28 cellular contexts compared by ENCODE assay signal in the genomic region with DNA sequence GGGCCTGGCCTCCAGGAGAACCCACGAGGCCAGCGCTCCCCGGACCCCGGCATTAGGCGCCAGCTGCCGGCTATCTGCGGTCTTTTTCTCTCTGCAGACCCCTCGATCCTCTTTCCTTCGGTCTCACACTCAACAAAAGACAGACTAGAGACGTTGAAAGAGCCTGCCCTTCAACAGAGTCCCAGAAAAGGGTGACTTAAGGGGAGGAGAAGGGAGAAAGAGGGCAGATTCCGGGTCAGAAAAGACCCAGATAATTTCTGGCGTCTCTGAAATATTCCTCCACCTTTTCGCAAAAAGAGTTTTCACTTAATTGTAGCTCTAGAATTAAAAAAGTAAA. TPM values are rescaled to one million over a fixed set of nuclear protein-coding genes. Genes with fewer than 3 reads are reported as not detected.
DNase-seq lines count a peak whose midpoint lies in the region; ATAC-seq, FAIRE-seq and TF ChIP-seq lines count a peak whose summit lies in the region.
"Had no signal": no experiment of that assay in that cellular context is flagged by ENCODE, and none has a peak within 500 bp of the region (broad histone marks: within the 10 kb centered on the region; RNA-seq: fewer than 3 reads in every experiment).

No MANE protein-coding gene starts in this region.

- H3K79me1 ChIP-seq in trophoblast cell (ENCODE audit: low read length) = peaks cover 86% of the 10 kb centered on the region

- H3K9me3 ChIP-seq in AG04450 (ENCODE audit: control insufficient read depth, insufficient read depth, low read length) = no peaks in the 10 kb centered on the region; the same call in 1 of the 2 replicates
- H3K9me3 ChIP-seq in RWPE2 (ENCODE audit: severe bottlenecking) = no peaks in the 10 kb centered on the region
- H3K9me3 ChIP-seq in iPS-15b (ENCODE audit: control insufficient read depth, insufficient read depth, low read length) = no peaks in the 10 kb centered on the region
- H3K9me3 ChIP-seq in trophoblast cell (ENCODE audit: insufficient read depth, low read depth, low read length) = no peaks in the 10 kb centered on the region
- H3K9me3 ChIP-seq: colonic mucosa, gastroesophageal sphincter, left lung, mucosa of descending colon, suprapubic skin had no signal

- peak overlapping the region; percentile 70 for H4K12ac ChIP-seq in trophoblast cell (ENCODE audit: low read depth, low read length)

- FAIRE-seq in D721Med (lab: Jason Lieb, UNC) = no peak
- FAIRE-seq: A204.1 had no signal

- H3K23ac ChIP-seq in trophoblast cell (ENCODE audit: low read length) = no peak overlapping the region

- POLR2A ChIA-PET in AG04450 (lab: Yijun Ruan, JAX) = interaction anchor here (0.8 to 4.8 kb wide), 3 partner anchors 14 to 126 kb away, joined by 3 to 138 read pairs (median 6); no protein-coding TSS in a partner anchor

- peaks cover 65% of the 10 kb centered on the region for H3K79me2 ChIP-seq in trophoblast cell (ENCODE audit: control insufficient read depth, insufficient read depth, low read length, poor library complexity)

- peak overlapping the region; percentile 37 for H3K14ac ChIP-seq in trophoblast cell (ENCODE audit: low read length)

- peak overlapping the region; percentile 2 for H2AFZ ChIP-seq in trophoblast cell (ENCODE audit: insufficient read depth, low read length, poor library complexity)

- TF ChIP-seq CTCF in AG04450 (IDR thresholded peaks at IDR 0.05; ENCODE audit: low read depth, low read length) = no peak
- TF ChIP-seq CTCF in RWPE2 (IDR thresholded peaks at IDR 0.05; ENCODE audit: poor library complexity, severe bottlenecking) = no peak
- TF ChIP-seq CTCF in D721Med (IDR thresholded peaks at IDR 0.05; ENCODE audit: insufficient read depth, missing control alignments) = no peak

- peak overlapping the region; percentile 97 for H2BK120ac ChIP-seq in trophoblast cell (ENCODE audit: insufficient read depth, low read length, poor library complexity)

- H4K8ac ChIP-seq in trophoblast cell (ENCODE audit: low read depth, low read length) = peak overlapping the region; percentile 87

- H3K4me2 ChIP-seq in trophoblast cell (ENCODE audit: low read length) = peak overlapping the region; percentile 40

- H3K36me3 ChIP-seq in RWPE2 (ENCODE audit: low read depth) (peaks cover 2% of the 10 kb centered on the region; the same call in 1 of the 2 replicates), iPS-15b (ENCODE audit: control insufficient read depth, insufficient read depth, low read length) (no peaks in the 10 kb centered on the region), trophoblast cell (ENCODE audit: control insufficient read depth in 1 of 2, insufficient read depth in 2 of 2, low read length in 2 of 2) (no peaks in the 10 kb centered on the region)
- H3K36me3 ChIP-seq: cardiac muscle cell, colonic mucosa, gastroesophageal sphincter, left lung, suprapubic skin had no signal

- H3K4me3 ChIP-seq in AG04450 (ENCODE audit: low read depth, low read length) (no peak overlapping the region), RWPE2 (ENCODE audit: severe bottlenecking) (no peak overlapping the region), iPS-15b (ENCODE audit: low read depth, low read length) (peak overlapping the region; percentile 2), trophoblast cell (ENCODE audit: low read depth, low read length) (no peak overlapping the region)
- H3K4me3 ChIP-seq: cardiac muscle cell, colonic mucosa, gastroesophageal sphincter, left lung, mucosa of descending colon, suprapubic skin had no signal

- H2BK5ac ChIP-seq in trophoblast cell (ENCODE audit: low read depth, low read length, poor library complexity) = peak overlapping the region; percentile 93

- peak overlapping the region; percentile 55 for H2BK12ac ChIP-seq in trophoblast cell (ENCODE audit: low read length)

- H3K4me1 ChIP-seq in RWPE2 (ENCODE audit: insufficient read depth, poor library complexity, severe bottlenecking) (peaks cover 39% of the 10 kb centered on the region), iPS-15b (ENCODE audit: control insufficient read depth, insufficient read depth, low read length) (peaks cover 3% of the 10 kb centered on the region), trophoblast cell (ENCODE audit: control insufficient read depth in 1 of 2, insufficient read depth in 2 of 2, low read length in 2 of 2) (peaks cover 49 to 52% of the 10 kb centered on the region in 2 experiments)
- H3K4me1 ChIP-seq: colonic mucosa had no signal

- H3K9ac ChIP-seq in iPS-15b (ENCODE audit: low read depth, low read length) = no peak overlapping the region
- H3K9ac ChIP-seq in trophoblast cell (ENCODE audit: low read length) = peak overlapping the region; percentile 11

- WGBS in trophoblast cell (ENCODE audit: extremely low coverage, insufficient coverage, insufficient read length) = no CpG with 5 or more reads among the region's 13 CpGs

- H3K27me3 ChIP-seq in AG04450 (ENCODE audit: control insufficient read depth, insufficient read depth, low read length) (no peaks in the 10 kb centered on the region), RWPE2 (ENCODE audit: insufficient read depth, poor library complexity, severe bottlenecking) (no peaks in the 10 kb centered on the region), iPS-15b (ENCODE audit: control insufficient read depth, insufficient read depth, low read length) (peaks cover 91% of the 10 kb centered on the region), trophoblast cell (ENCODE audit: insufficient read depth, low read length) (no peaks in the 10 kb centered on the region)

- peak overlapping the region; percentile 32 for H3K18ac ChIP-seq in trophoblast cell (ENCODE audit: low read length)

- DNase-seq in AG04450 (ENCODE audit: low read depth, low spot score) (no peak), RWPE2 (ENCODE audit: low spot score) (no peak), trophoblast cell (no peak), GDM1 (lab: John Stamatoyannopoulos, UW) (no peak), D721Med (ENCODE audit: insufficient read length, low spot score) (no peak), AG08395 (ENCODE audit: low spot score) (no peak)
- DNase-seq: activated CD4-positive, alpha-beta memory T cell treated with anti-CD3 and anti-CD28 coated beads, Interleukin-2, amount 10 ng/mL, durations not matched to agents 7 days and 5 days; activated CD4-positive, CD25-positive, alpha-beta regulatory T cell treated with anti-CD3 and anti-CD28 coated beads, Interleukin-2, amount 50 U/mL, for 72 hours; amygdala; colonic mucosa; effector memory CD4-positive, alpha-beta T cell; GF-D8; hypothalamus; Karpas-422; left lung; mucosa of descending colon; NCI-H146; RPMI8226; stimulated activated CD4-positive, alpha-beta T cell treated with anti-CD3 and anti-CD28 coated beads, Interleukin-15, amount 100 ng/mL, for 24 hours; stimulated activated naive CD4-positive, alpha-beta T cell had no signal

- H4K91ac ChIP-seq in trophoblast cell (ENCODE audit: low read depth, low read length) = peak overlapping the region; percentile 96

- H3K27ac ChIP-seq in AG04450 (ENCODE audit: low read depth, low read length) = peak overlapping the region; percentile 96
- peak overlapping the region; percentile 96 for H3K27ac ChIP-seq in RWPE2 (ENCODE audit: poor library complexity, severe bottlenecking)
- peak overlapping the region; percentile 98 for H3K27ac ChIP-seq in trophoblast cell (ENCODE audit: low read depth, low read length)
- H3K27ac ChIP-seq: cardiac muscle cell, colonic mucosa, left lung, suprapubic skin had no signal

- H2AK5ac ChIP-seq in trophoblast cell (ENCODE audit: low read length) = peak overlapping the region; percentile 10

- CTCF ChIA-PET in AG04450 (lab: Charles Lee) = interaction anchor here (1.2 kb wide), 1 partner anchor 24 kb away, joined by 3 read pairs; no protein-coding TSS in a partner anchor

- peak overlapping the region; percentile 66 for H3K4ac ChIP-seq in trophoblast cell (ENCODE audit: low read depth, low read length)

- ATAC-seq in RWPE2 (ENCODE audit: low read depth) = no peak
- no peak for ATAC-seq in GM18519 (IDR thresholded peaks at IDR 0.05; ENCODE audit: low FRiP score, unreplicated experiment)
- ATAC-seq: activated T-helper 17 cell treated with anti-CD3 and anti-CD28 coated beads, Interleukin-2, amount 50 U/mL, for 72 hours; gastroesophageal sphincter; left lung; mucosa of descending colon had no signal

RNA-seq across cellular contexts. Expression of a gene that starts 3.3 kb away (rescaled TPM):
- polyA plus RNA-seq in AG04450 (2011; rRNA removed) = 42.2 and 54.8 TPM in 2 replicates
- polyA minus RNA-seq in AG04450 (2011; rRNA and poly(A)+ RNA removed) = 73.0 and 74.6 TPM in 2 replicates
- 292 and 302 TPM in 2 replicates for polyA plus RNA-seq in trophoblast cell (2013)
- polyA plus RNA-seq: neural cell had no signal
